ENCODE assay signal across 31 cellular contexts in genomic region chr4:99690472-99690871, GRCh38. TPM values are rescaled to one million over a fixed set of nuclear protein-coding genes. Genes with fewer than 3 reads are reported as not detected.
DNase-seq lines count a peak whose midpoint lies in the region; ATAC-seq and TF ChIP-seq lines count a peak whose summit lies in the region.
"Had no signal": no experiment of that assay in that cellular context is flagged by ENCODE, and none has a peak within 500 bp of the region (broad histone marks: within the 10 kb centered on the region; RNA-seq: fewer than 3 reads in every experiment).

No MANE protein-coding gene starts in this region.

- H3K4me3 ChIP-seq in gastrocnemius medialis: no peak overlapping the region
- H3K4me3 ChIP-seq: A549; BLaER1; BLaER1 treated with 17β-estradiol and CSF1 and Interleukin-3, amounts not matched to agents 10 nM and 100 nM had no signal

- no peak for DNase-seq in gastrocnemius medialis
- no peak for DNase-seq in stimulated activated effector memory CD8-positive, alpha-beta T cell treated with anti-CD3 and anti-CD28 coated beads, Interleukin-12 subunit alpha, Interleukin-12 subunit beta, amount 100 ng/mL, for 72 hours (ENCODE audit: low spot score in 2 of 2)
- DNase-seq: 8988T; ACHN; AML-193; BE2C; C1 segment of cervical spinal cord; Caco-2; Calu3; CD4-positive, alpha-beta memory T cell; CD4-positive, alpha-beta T cell; CD4-positive, CD25-positive, alpha-beta regulatory T cell; CD8-positive, alpha-beta memory T cell; CD8-positive, alpha-beta T cell; COR-L47; DMS 273 treated with DMSO at 0.1 percent for 48 hours; DMS153; DMS53; DMS79; DMS79 treated with DMSO at 0.1 percent for 48 hours; DND-41; EL had no signal

- no peaks in the 10 kb centered on the region for H3K27me3 ChIP-seq in gastrocnemius medialis
- H3K27me3 ChIP-seq: BE2C; BLaER1; BLaER1 treated with 17β-estradiol and CSF1 and Interleukin-3, amounts not matched to agents 10 nM and 100 nM had no signal

- no peaks in the 10 kb centered on the region for H3K4me1 Mint-ChIP-seq in stimulated activated effector memory CD8-positive, alpha-beta T cell treated with anti-CD3 and anti-CD28 coated beads, Interleukin-12 subunit alpha, Interleukin-12 subunit beta, amount 100 ng/mL, for 72 hours
- H3K4me1 Mint-ChIP-seq: B cell; CD14-positive monocyte; CD4-positive, alpha-beta memory T cell; CD4-positive, CD25-positive, alpha-beta regulatory T cell; CD8-positive, alpha-beta memory T cell had no signal

- no peak overlapping the region for H3K4me3 Mint-ChIP-seq in stimulated activated effector memory CD8-positive, alpha-beta T cell treated with anti-CD3 and anti-CD28 coated beads, Interleukin-12 subunit alpha, Interleukin-12 subunit beta, amount 100 ng/mL, for 72 hours
- H3K4me3 Mint-ChIP-seq: B cell; CD14-positive monocyte; CD4-positive, alpha-beta memory T cell; CD4-positive, alpha-beta T cell; CD4-positive, CD25-positive, alpha-beta regulatory T cell; CD8-positive, alpha-beta memory T cell; CD8-positive, alpha-beta T cell had no signal

- peak overlapping the region in 1 of 4 donors; percentile 6 for H3K27ac ChIP-seq in gastrocnemius medialis
- H3K27ac ChIP-seq: 22Rv1; A549; BLaER1; BLaER1 treated with 17β-estradiol and CSF1 and Interleukin-3, amounts not matched to agents 10 nM and 100 nM; C4-2B had no signal

- intact Hi-C loops in gastrocnemius medialis (cut with DNase I; ENCODE audit: low total_unique reads): no loop called here

- no peak for TF ChIP-seq CTCF in gastrocnemius medialis (IDR thresholded peaks at IDR 0.05 in 4 of 5, conservative IDR thresholded peaks at IDR 0.05 in 1 of 5)

- TF ChIP-seq POLR2A in gastrocnemius medialis (IDR thresholded peaks at IDR 0.05): no peak

- no peaks in the 10 kb centered on the region for H3K36me3 Mint-ChIP-seq in stimulated activated effector memory CD8-positive, alpha-beta T cell treated with anti-CD3 and anti-CD28 coated beads, Interleukin-12 subunit alpha, Interleukin-12 subunit beta, amount 100 ng/mL, for 72 hours
- H3K36me3 Mint-ChIP-seq: CD14-positive monocyte; CD4-positive, alpha-beta memory T cell; CD4-positive, CD25-positive, alpha-beta regulatory T cell; CD8-positive, alpha-beta T cell had no signal

- in situ Hi-C loops in gastrocnemius medialis (cut with MboI; ENCODE audit: low sequenced_read_pairs in 4 of 4): no loop called here

- H3K9me3 ChIP-seq in gastrocnemius medialis: no peaks in the 10 kb centered on the region
- H3K9me3 ChIP-seq: A549, BE2C had no signal

- H3K27ac Mint-ChIP-seq in stimulated activated effector memory CD8-positive, alpha-beta T cell treated with anti-CD3 and anti-CD28 coated beads, Interleukin-12 subunit alpha, Interleukin-12 subunit beta, amount 100 ng/mL, for 72 hours: no peak overlapping the region
- H3K27ac Mint-ChIP-seq: B cell; CD14-positive monocyte; CD4-positive, alpha-beta memory T cell; CD4-positive, alpha-beta T cell; CD4-positive, CD25-positive, alpha-beta regulatory T cell; CD8-positive, alpha-beta T cell had no signal

- ATAC-seq in gastrocnemius medialis: peak; percentile 60 to 65
- ATAC-seq in stimulated activated effector memory CD8-positive, alpha-beta T cell treated with anti-CD3 and anti-CD28 coated beads, Interleukin-12 subunit alpha, Interleukin-12 subunit beta, amount 100 ng/mL, for 72 hours: no peak
- ATAC-seq: A549; CD8-positive, alpha-beta T cell had no signal

- no peaks in the 10 kb centered on the region for H3K36me3 ChIP-seq in gastrocnemius medialis
- H3K36me3 ChIP-seq: BE2C; BLaER1; BLaER1 treated with 17β-estradiol and CSF1 and Interleukin-3, amounts not matched to agents 10 nM and 100 nM had no signal

- peaks cover 11% of the 10 kb centered on the region for H3K9me3 Mint-ChIP-seq in stimulated activated effector memory CD8-positive, alpha-beta T cell treated with anti-CD3 and anti-CD28 coated beads, Interleukin-12 subunit alpha, Interleukin-12 subunit beta, amount 100 ng/mL, for 72 hours

- H3K4me1 ChIP-seq in gastrocnemius medialis: peaks cover 0 to 3% of the 10 kb centered on the region in 2 donors
- H3K4me1 ChIP-seq: A549; BE2C; BLaER1; BLaER1 treated with 17β-estradiol and CSF1 and Interleukin-3, amounts not matched to agents 10 nM and 100 nM; Caco-2 had no signal

RNA-seq across cellular contexts. Expression of gene C4orf54, which starts 32.8 kb away (rescaled TPM):
- 10 to 100 TPM; 30.6 to 68.3 (median 43.6) TPM for total RNA-seq in gastrocnemius medialis
- total RNA-seq: A172; A673; B cell; Caco-2; Calu3; CD4-positive, alpha-beta memory T cell; CD4-positive, alpha-beta T cell; CD4-positive, CD25-positive, alpha-beta regulatory T cell; CD8-positive, alpha-beta memory T cell; CD8-positive, alpha-beta T cell had no signal
